ENCODE assay signal across 15 cellular contexts in genomic region chr3:7264196-7264526, GRCh38.
"Had no signal": no experiment of that assay in that cellular context is flagged by ENCODE, and none has a peak within 500 bp of the region (broad histone marks: within the 10 kb centered on the region; RNA-seq: fewer than 3 reads in every experiment).

No MANE protein-coding gene starts in this region.

- H3K27me3 ChIP-seq: SJCRH30 had no signal

- DNase-seq: KBM-7, MV-4-11, NCI-H1048, NCI-H1105, NCI-H1417, NCI-H1436 treated with DMSO at 0.1 percent for 48 hours, NCI-H1694, NCI-H187 treated with DMSO at 0.1 percent for 48 hours, NCI-H2029 treated with DMSO at 0.1 percent for 48 hours, NCI-H2227 treated with DMSO at 0.1 percent for 48 hours, NCI-H526 treated with DMSO at 0.1 percent for 48 hours, NCI-H774, RPMI8226, SHP77 treated with DMSO at 0.1 percent for 48 hours, SJCRH30 had no signal

- H3K27ac ChIP-seq: SJCRH30 had no signal

- H3K4me3 ChIP-seq: SJCRH30 had no signal

- H3K36me3 ChIP-seq: SJCRH30 had no signal

- H3K9me3 ChIP-seq: SJCRH30 had no signal

- H3K4me1 ChIP-seq: SJCRH30 had no signal
